18 cellular contexts compared by ENCODE assay signal in genomic region chr14:71348394-71348793, GRCh38.
"Had no signal": no experiment of that assay in that cellular context is flagged by ENCODE, and none has a peak within 500 bp of the region (broad histone marks: within the 10 kb centered on the region; RNA-seq: fewer than 3 reads in every experiment).

No MANE protein-coding gene starts in this region.

- DNase-seq: activated CD4-positive, alpha-beta T cell treated with anti-CD3 and anti-CD28 coated beads, Interleukin-2, amount 50 U/mL, for 1 hour; activated CD4-positive, CD25-positive, alpha-beta regulatory T cell treated with anti-CD3 and anti-CD28 coated beads, Interleukin-2, amount 50 U/mL, for 72 hours; activated CD8-positive, alpha-beta memory T cell treated with anti-CD3 and anti-CD28 coated beads, Interleukin-2, amount 50 U/mL, for 4 hours; activated gamma-delta T cell; activated T-cell treated with anti-CD3 and anti-CD28 coated beads, Interleukin-2, amount 50 U/mL, for 48 hours; adrenal gland; cerebellar nuclear complex; effector CD4-positive, alpha-beta T cell; mesenchymal stem cell; mucosa of descending colon; naive thymus-derived CD4-positive, alpha-beta T cell; sigmoid colon; stimulated activated CD4-positive, alpha-beta T cell treated with anti-CD3 and anti-CD28 coated beads, Interleukin-4, amount 100 ng/mL, for 24 hours; stimulated activated naive CD4-positive, alpha-beta T cell; tibial artery had no signal

- H3K4me3 Mint-ChIP-seq: naive thymus-derived CD4-positive, alpha-beta T cell; T-helper 1 cell treated with Interleukin-12 subunit alpha and Interleukin-12 subunit beta and Interleukin-4 antibody, amounts not matched to agents 30 μg/mL and 1 μg/mL, for 36 hours had no signal

- H3K27me3 Mint-ChIP-seq: naive thymus-derived CD4-positive, alpha-beta T cell had no signal

- H3K27ac Mint-ChIP-seq: activated naive CD4-positive, alpha-beta T cell treated with anti-CD3 and anti-CD28 coated beads, Interleukin-2, amount 50 U/mL, for 72 hours; naive thymus-derived CD4-positive, alpha-beta T cell; T-helper 1 cell treated with Interleukin-12 subunit alpha and Interleukin-12 subunit beta and Interleukin-4 antibody, amounts not matched to agents 30 μg/mL and 1 μg/mL, for 36 hours had no signal

- FAIRE-seq: astrocyte had no signal

- ATAC-seq: activated naive CD4-positive, alpha-beta T cell treated with anti-CD3 and anti-CD28 coated beads, Interleukin-2, amount 50 U/mL, for 72 hours; mucosa of descending colon; naive thymus-derived CD4-positive, alpha-beta T cell had no signal
